ENCODE assay signal across 27 cellular contexts in the genomic region with DNA sequence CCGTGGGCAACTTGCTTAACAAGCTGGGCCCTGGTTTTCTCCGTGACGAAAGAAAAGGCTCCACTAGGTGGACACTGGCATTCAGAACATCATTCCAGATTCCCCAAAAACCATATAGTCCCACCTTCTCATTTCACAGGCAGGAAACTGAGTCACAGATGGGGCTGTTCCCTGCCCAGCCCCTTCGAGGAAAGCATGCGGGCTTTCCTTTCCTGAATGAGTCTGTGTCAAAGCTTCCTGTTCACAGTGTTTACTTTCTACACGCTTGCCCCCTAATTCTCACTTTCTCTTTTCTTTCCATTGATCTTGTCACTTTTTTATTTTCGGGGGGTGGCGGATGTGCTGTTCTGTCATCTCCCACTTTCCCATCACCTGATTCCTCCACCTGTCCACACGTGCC. TPM values are rescaled to one million over a fixed set of nuclear protein-coding genes. Genes with fewer than 3 reads are reported as not detected.
DNase-seq lines count a peak whose midpoint lies in the region; ATAC-seq and TF ChIP-seq lines count a peak whose summit lies in the region.
"Had no signal": no experiment of that assay in that cellular context is flagged by ENCODE, and none has a peak within 500 bp of the region (broad histone marks: within the 10 kb centered on the region; RNA-seq: fewer than 3 reads in every experiment).

No MANE protein-coding gene starts in this region.

- no peaks in the 10 kb centered on the region for H3K9me3 Mint-ChIP-seq in natural killer cell treated with Interleukin-12 subunit alpha and Interleukin-12 subunit beta and Interleukin-15 and Interleukin-18, amount 100 ng/mL, for 72 hours
- no peaks in the 10 kb centered on the region for H3K9me3 Mint-ChIP-seq in natural killer cell
- no peaks in the 10 kb centered on the region for H3K9me3 Mint-ChIP-seq in activated CD4-positive, alpha-beta memory T cell treated with anti-CD3 and anti-CD28 coated beads, Interleukin-2, amount 10 ng/mL, durations not matched to agents 7 days and 5 days
- H3K9me3 Mint-ChIP-seq: activated B cell treated with CpG ODN at 0.5 μM for 24 hours; CD4-positive, alpha-beta memory T cell; effector memory CD8-positive, alpha-beta T cell had no signal

- intact Hi-C loops in natural killer cell (cut with micrococcal nuclease), result no loop called here

- CTCF ChIA-PET in activated CD4-positive, alpha-beta memory T cell treated with anti-CD3 and anti-CD28 coated beads, Interleukin-2, amount 10 ng/mL, durations not matched to agents 7 days and 5 days (lab: Charles Lee), result interaction anchor here (0.7 kb wide), 1 partner anchor 27 kb away, joined by 3 read pairs; no protein-coding TSS in a partner anchor

- no peak for DNase-seq in natural killer cell treated with Interleukin-12 subunit alpha and Interleukin-12 subunit beta and Interleukin-15 and Interleukin-18, amount 100 ng/mL, for 72 hours (ENCODE audit: low spot score)
- no peak for DNase-seq in natural killer cell
- DNase-seq in activated CD4-positive, alpha-beta memory T cell treated with anti-CD3 and anti-CD28 coated beads, Interleukin-2, amount 10 ng/mL, durations not matched to agents 7 days and 5 days, result no peak
- DNase-seq in dermis blood vessel endothelial cell, result peak; percentile 69
- no peak for DNase-seq in DMS 273 treated with DMSO at 0.1 percent for 48 hours (lab: John Stamatoyannopoulos, UW)
- DNase-seq in NCI-H226, result no peak
- DNase-seq: activated B cell treated with CpG ODN at 0.5 μM for 24 hours; activated effector memory CD4-positive, alpha-beta T cell treated with Interleukin-2 at 50 U/mL for 16 hours; CD4-positive, alpha-beta memory T cell; effector memory CD8-positive, alpha-beta T cell; EL; foreskin fibroblast; heart left ventricle; NCI-H1105; NCI-H187 treated with DMSO at 0.1 percent for 48 hours; NCI-H524 treated with DMSO at 0.1 percent for 48 hours; NK-92 treated with Interleukin-12 subunit alpha and Interleukin-12 subunit beta, amount 100 ng/mL, for 24 hours; ovary; Peyer's patch; SHP77 treated with DMSO at 0.1 percent for 48 hours; stimulated activated CD4-positive, alpha-beta T cell treated with anti-CD3 and anti-CD28 coated beads, Interleukin-1b, Interleukin-23, amount 100 ng/mL, for 48 hours; upper lobe of left lung had no signal

- peaks cover 13% of the 10 kb centered on the region for H3K36me3 Mint-ChIP-seq in natural killer cell treated with Interleukin-12 subunit alpha and Interleukin-12 subunit beta and Interleukin-15 and Interleukin-18, amount 100 ng/mL, for 72 hours
- no peaks in the 10 kb centered on the region for H3K36me3 Mint-ChIP-seq in natural killer cell
- peaks cover 54% of the 10 kb centered on the region for H3K36me3 Mint-ChIP-seq in activated CD4-positive, alpha-beta memory T cell treated with anti-CD3 and anti-CD28 coated beads, Interleukin-2, amount 10 ng/mL, durations not matched to agents 7 days and 5 days (ENCODE audit: low read depth)

- peaks cover 0 to 6% of the 10 kb centered on the region in 2 donors for H3K4me1 Mint-ChIP-seq in natural killer cell treated with Interleukin-12 subunit alpha and Interleukin-12 subunit beta and Interleukin-15 and Interleukin-18, amount 100 ng/mL, for 72 hours (ENCODE audit: low read depth in 2 of 2)
- no peaks in the 10 kb centered on the region for H3K4me1 Mint-ChIP-seq in natural killer cell
- H3K4me1 Mint-ChIP-seq in activated CD4-positive, alpha-beta memory T cell treated with anti-CD3 and anti-CD28 coated beads, Interleukin-2, amount 10 ng/mL, durations not matched to agents 7 days and 5 days, result peaks cover 34% of the 10 kb centered on the region

- POLR2A ChIA-PET in activated CD4-positive, alpha-beta memory T cell treated with anti-CD3 and anti-CD28 coated beads, Interleukin-2, amount 10 ng/mL, durations not matched to agents 7 days and 5 days (lab: Charles Lee), result no interaction called here

- peak overlapping the region; percentile 7 for H3K4me3 Mint-ChIP-seq in natural killer cell treated with Interleukin-12 subunit alpha and Interleukin-12 subunit beta and Interleukin-15 and Interleukin-18, amount 100 ng/mL, for 72 hours
- H3K4me3 Mint-ChIP-seq in natural killer cell, result no peak overlapping the region
- no peak overlapping the region for H3K4me3 Mint-ChIP-seq in activated CD4-positive, alpha-beta memory T cell treated with anti-CD3 and anti-CD28 coated beads, Interleukin-2, amount 10 ng/mL, durations not matched to agents 7 days and 5 days
- H3K4me3 Mint-ChIP-seq: activated B cell treated with CpG ODN at 0.5 μM for 24 hours; CD4-positive, alpha-beta memory T cell; effector memory CD8-positive, alpha-beta T cell had no signal

- no peaks in the 10 kb centered on the region for H3K27me3 Mint-ChIP-seq in natural killer cell treated with Interleukin-12 subunit alpha and Interleukin-12 subunit beta and Interleukin-15 and Interleukin-18, amount 100 ng/mL, for 72 hours
- H3K27me3 Mint-ChIP-seq in natural killer cell (ENCODE audit: low read depth in 2 of 2), result no peaks in the 10 kb centered on the region
- H3K27me3 Mint-ChIP-seq in activated CD4-positive, alpha-beta memory T cell treated with anti-CD3 and anti-CD28 coated beads, Interleukin-2, amount 10 ng/mL, durations not matched to agents 7 days and 5 days, result no peaks in the 10 kb centered on the region
- H3K27me3 Mint-ChIP-seq: activated B cell treated with CpG ODN at 0.5 μM for 24 hours; CD4-positive, alpha-beta memory T cell; effector memory CD8-positive, alpha-beta T cell had no signal

- TF ChIP-seq CTCF in natural killer cell (IDR thresholded peaks at IDR 0.05), result no peak

- no peak for ATAC-seq in natural killer cell treated with Interleukin-12 subunit alpha and Interleukin-12 subunit beta and Interleukin-15 and Interleukin-18, amount 100 ng/mL, for 72 hours
- ATAC-seq in natural killer cell (no peak), HG03175 (IDR thresholded peaks at IDR 0.05; ENCODE audit: unreplicated experiment) (no peak)
- ATAC-seq: effector memory CD8-positive, alpha-beta T cell; esophagus mucosa; GM12878; HCT116; heart left ventricle; lower lobe of right lung had no signal

- H3K27ac Mint-ChIP-seq in natural killer cell treated with Interleukin-12 subunit alpha and Interleukin-12 subunit beta and Interleukin-15 and Interleukin-18, amount 100 ng/mL, for 72 hours, result peak overlapping the region in 1 of 2 donors; percentile 14
- no peak overlapping the region for H3K27ac Mint-ChIP-seq in natural killer cell
- peak overlapping the region; percentile 38 for H3K27ac Mint-ChIP-seq in activated CD4-positive, alpha-beta memory T cell treated with anti-CD3 and anti-CD28 coated beads, Interleukin-2, amount 10 ng/mL, durations not matched to agents 7 days and 5 days
- H3K27ac Mint-ChIP-seq: activated B cell treated with CpG ODN at 0.5 μM for 24 hours; effector memory CD8-positive, alpha-beta T cell had no signal

RNA-seq across cellular contexts. Expression of gene LGALS9, which starts 10.3 kb away (rescaled TPM):
- total RNA-seq in natural killer cell treated with Interleukin-12 subunit alpha and Interleukin-12 subunit beta and Interleukin-15 and Interleukin-18, amount 100 ng/mL, for 72 hours, result 10 to 100 TPM; 19.9 to 29.6 TPM
- total RNA-seq in natural killer cell, result 100 to 1,000 TPM in 2 of 3 donors, 10 to 100 TPM in 1; 83.4 to 142 (median 102) TPM
- 100 to 1,000 TPM; 238 to 240 TPM for total RNA-seq in activated CD4-positive, alpha-beta memory T cell treated with anti-CD3 and anti-CD28 coated beads, Interleukin-2, amount 10 ng/mL, durations not matched to agents 7 days and 5 days
- total RNA-seq in dermis blood vessel endothelial cell, result 41.5 and 47.3 TPM in 2 replicates
